In genomic region chr19:19087676-19088075, GRCh38 we compare ENCODE assay signal across 25 cellular contexts. TPM values are rescaled to one million over a fixed set of nuclear protein-coding genes. Genes with fewer than 3 reads are reported as not detected.
A peak's percentile ranks its signal among the peaks of the same experiment; 100 is the strongest.
DNase-seq lines count a peak whose midpoint lies in the region; ATAC-seq, FAIRE-seq and TF ChIP-seq lines count a peak whose summit lies in the region.
"Had no signal": no experiment of that assay in that cellular context is flagged by ENCODE, and none has a peak within 500 bp of the region (broad histone marks: within the 10 kb centered on the region; RNA-seq: fewer than 3 reads in every experiment).

No MANE protein-coding gene starts in this region.

- H3K36me3 Mint-ChIP-seq in WTC11 (no peaks in the 10 kb centered on the region), memory B cell (peaks cover 10% of the 10 kb centered on the region)
- H3K36me3 Mint-ChIP-seq in stimulated activated effector memory CD8-positive, alpha-beta T cell treated with anti-CD3 and anti-CD28 coated beads, Interleukin-12 subunit alpha, Interleukin-12 subunit beta, amount 100 ng/mL, for 72 hours = peaks cover 7% of the 10 kb centered on the region

- TF ChIP-seq POLR2A in GM12892 (IDR thresholded peaks at IDR 0.05; ENCODE audit: low read depth, low read length) = no peak

- ATAC-seq in WTC11 (no peak), memory B cell (ENCODE audit: low read depth) (no peak), lower lobe of right lung (no peak), HG03521 (IDR thresholded peaks at IDR 0.05; ENCODE audit: unreplicated experiment) (no peak)
- ATAC-seq in stimulated activated effector memory CD8-positive, alpha-beta T cell treated with anti-CD3 and anti-CD28 coated beads, Interleukin-12 subunit alpha, Interleukin-12 subunit beta, amount 100 ng/mL, for 72 hours = no peak
- ATAC-seq: SK-N-SH treated with all-trans-retinoic acid at 6 μM for 48 hours had no signal

- no peak for FAIRE-seq in GM12892 (lab: Jason Lieb, UNC)
- FAIRE-seq: A204.1, GM19239, H54 had no signal

- H3K4me3 ChIP-seq in lower lobe of right lung = no peak overlapping the region
- H3K4me3 ChIP-seq: Peyer's patch had no signal

- no peaks in the 10 kb centered on the region for H3K9me3 Mint-ChIP-seq in WTC11
- no peaks in the 10 kb centered on the region for H3K9me3 Mint-ChIP-seq in memory B cell
- H3K9me3 Mint-ChIP-seq in stimulated activated effector memory CD8-positive, alpha-beta T cell treated with anti-CD3 and anti-CD28 coated beads, Interleukin-12 subunit alpha, Interleukin-12 subunit beta, amount 100 ng/mL, for 72 hours = no peaks in the 10 kb centered on the region
- H3K9me3 Mint-ChIP-seq: CD8-positive, alpha-beta memory T cell; HFFc6 had no signal

- H3K4me1 Mint-ChIP-seq in WTC11 (peaks cover 21% of the 10 kb centered on the region), memory B cell (peaks cover 12% of the 10 kb centered on the region)
- no peaks in the 10 kb centered on the region for H3K4me1 Mint-ChIP-seq in stimulated activated effector memory CD8-positive, alpha-beta T cell treated with anti-CD3 and anti-CD28 coated beads, Interleukin-12 subunit alpha, Interleukin-12 subunit beta, amount 100 ng/mL, for 72 hours

- no peak for TF ChIP-seq CTCF in WTC11 (IDR thresholded peaks at IDR 0.05)
- TF ChIP-seq CTCF in lower lobe of right lung (IDR thresholded peaks at IDR 0.05) = no peak

- no peaks in the 10 kb centered on the region for H3K27me3 ChIP-seq in lower lobe of right lung (ENCODE audit: low read depth)
- H3K27me3 ChIP-seq: Peyer's patch had no signal

- peaks cover 28% of the 10 kb centered on the region for H3K27me3 Mint-ChIP-seq in WTC11 (ENCODE audit: low read depth)
- H3K27me3 Mint-ChIP-seq in memory B cell = no peaks in the 10 kb centered on the region
- H3K27me3 Mint-ChIP-seq: CD8-positive, alpha-beta memory T cell had no signal

- H3K27ac Mint-ChIP-seq in WTC11 = peak overlapping the region; percentile 3; the same call in 1 of the 2 replicates
- peak overlapping the region; percentile 78 for H3K27ac Mint-ChIP-seq in memory B cell
- H3K27ac Mint-ChIP-seq in stimulated activated effector memory CD8-positive, alpha-beta T cell treated with anti-CD3 and anti-CD28 coated beads, Interleukin-12 subunit alpha, Interleukin-12 subunit beta, amount 100 ng/mL, for 72 hours = peak overlapping the region; percentile 26
- H3K27ac Mint-ChIP-seq: HFFc6 had no signal

- no peak overlapping the region for H3K27ac ChIP-seq in lower lobe of right lung
- H3K27ac ChIP-seq: C4-2B, Peyer's patch had no signal

- intact Hi-C loops in lower lobe of right lung (cut with DNase I) = no loop called here

- no peak overlapping the region for H3K4me3 Mint-ChIP-seq in WTC11
- no peak overlapping the region for H3K4me3 Mint-ChIP-seq in memory B cell
- no peak overlapping the region for H3K4me3 Mint-ChIP-seq in stimulated activated effector memory CD8-positive, alpha-beta T cell treated with anti-CD3 and anti-CD28 coated beads, Interleukin-12 subunit alpha, Interleukin-12 subunit beta, amount 100 ng/mL, for 72 hours
- H3K4me3 Mint-ChIP-seq: CD8-positive, alpha-beta memory T cell; HFFc6 had no signal

- POLR2A ChIA-PET in WTC11 (lab: Charles Lee) = no interaction called here

- H3K9me3 ChIP-seq in lower lobe of right lung = no peaks in the 10 kb centered on the region
- H3K9me3 ChIP-seq: Peyer's patch had no signal

- H3K4me1 ChIP-seq in lower lobe of right lung = no peaks in the 10 kb centered on the region
- H3K4me1 ChIP-seq: Peyer's patch had no signal

- CTCF ChIA-PET in WTC11 (lab: Charles Lee) = interaction anchor here (1.6 to 1.7 kb wide), 2 partner anchors 23 to 28 kb away, joined by 6 to 8 read pairs; no protein-coding TSS in a partner anchor

- peak; percentile 10 for DNase-seq in GM12892 (ENCODE audit: insufficient read length)
- no peak for DNase-seq in WTC11 (ENCODE audit: low spot score)
- DNase-seq in memory B cell (ENCODE audit: low spot score in 2 of 2) = no peak
- DNase-seq in stimulated activated effector memory CD8-positive, alpha-beta T cell treated with anti-CD3 and anti-CD28 coated beads, Interleukin-12 subunit alpha, Interleukin-12 subunit beta, amount 100 ng/mL, for 72 hours (ENCODE audit: low spot score in 2 of 2) = no peak
- no peak for DNase-seq in lower lobe of right lung
- DNase-seq in H4 (ENCODE audit: low spot score) = no peak
- DNase-seq: CD8-positive, alpha-beta memory T cell; GDM1; HFFc6; KBM-7; MM.1S; NCI-H1048; NCI-H1436; NCI-H2029 treated with DMSO at 0.1 percent for 48 hours; NCI-H345; NCI-H524; NCI-H774; NK-92 treated with Interleukin-12 subunit alpha and Interleukin-12 subunit beta, amount 100 ng/mL, for 24 hours; Peyer's patch had no signal

- H3K36me3 ChIP-seq in lower lobe of right lung = no peaks in the 10 kb centered on the region
- H3K36me3 ChIP-seq: Peyer's patch had no signal

TF ChIP-seq in WTC11, 78 proteins besides CTCF, POLR2A, EP300 and RAD21:
- TF ChIP-seq ERG (CRISPR knock-in tag; IDR thresholded peaks at IDR 0.05) (no peak), ZBTB43 (CRISPR knock-in tag; IDR thresholded peaks at IDR 0.05) (no peak), ZNF416 (CRISPR knock-in tag; IDR thresholded peaks at IDR 0.05) (no peak), CREM (CRISPR knock-in tag; IDR thresholded peaks at IDR 0.05) (no peak)

RNA-seq across cellular contexts. Expression of gene SLC25A42, which starts 23.9 kb away (rescaled TPM):
- 8.7 TPM for polyA plus RNA-seq in GM12892 (2012; ENCODE audit: missing spikeins)
- total RNA-seq in WTC11 (2021) = 8.1 to 9.2 TPM (median 8.7 TPM) in 3 replicates
- total RNA-seq in lower lobe of right lung = 16.3 TPM
- total RNA-seq in H4 (2014; rRNA removed; shearing (Covaris generic)) = 4.2 and 6.3 TPM in 2 replicates

RNA-seq across cellular contexts. Expression of gene TMEM161A, which starts 50.6 kb away (rescaled TPM):
- 8.4 TPM for polyA plus RNA-seq in GM12892 (2012; ENCODE audit: missing spikeins)
- total RNA-seq in WTC11 (2021) (46.0 to 53.4 TPM (median 51.8 TPM) in 3 replicates), lower lobe of right lung (28.1 TPM)
- total RNA-seq in H4 (2014; rRNA removed; shearing (Covaris generic)) = 21.8 and 26.2 TPM in 2 replicates

RNA-seq across cellular contexts. Expression of gene ARMC6, which starts 54.3 kb away (rescaled TPM):
- 19.5 TPM for polyA plus RNA-seq in GM12892 (2012; ENCODE audit: missing spikeins)
- total RNA-seq in WTC11 (2021) (47.9 to 58.8 TPM (median 49.9 TPM) in 3 replicates), lower lobe of right lung (20.2 TPM)
- total RNA-seq in H4 (2014; rRNA removed; shearing (Covaris generic)) = 57.7 and 62.0 TPM in 2 replicates

RNA-seq across cellular contexts. Expression of gene SUGP2, which starts 54.4 kb away (rescaled TPM):
- polyA plus RNA-seq in GM12892 (2012; ENCODE audit: missing spikeins) = 100 TPM
- 156 to 160 TPM (median 156 TPM) in 3 replicates for total RNA-seq in WTC11 (2021)
- 72.6 TPM for total RNA-seq in lower lobe of right lung
- 21.7 and 25.2 TPM in 2 replicates for total RNA-seq in H4 (2014; rRNA removed; shearing (Covaris generic))

Comparison
In these comparisons a context has a peak if more than half of its experiments do, and no peak if none do; other contexts are left out.
1. H3K27ac Mint-ChIP-seq: peak in every context shown above with its lines; median percentile 78 in memory B cell; 26 in stimulated activated effector memory CD8-positive, alpha-beta T cell treated with anti-CD3 and anti-CD28 coated beads, Interleukin-12 subunit alpha, Interleukin-12 subunit beta, amount 100 ng/mL, for 72 hours; 3 in WTC11.